1 cellular context compared by ENCODE assay signal in the genomic region with DNA sequence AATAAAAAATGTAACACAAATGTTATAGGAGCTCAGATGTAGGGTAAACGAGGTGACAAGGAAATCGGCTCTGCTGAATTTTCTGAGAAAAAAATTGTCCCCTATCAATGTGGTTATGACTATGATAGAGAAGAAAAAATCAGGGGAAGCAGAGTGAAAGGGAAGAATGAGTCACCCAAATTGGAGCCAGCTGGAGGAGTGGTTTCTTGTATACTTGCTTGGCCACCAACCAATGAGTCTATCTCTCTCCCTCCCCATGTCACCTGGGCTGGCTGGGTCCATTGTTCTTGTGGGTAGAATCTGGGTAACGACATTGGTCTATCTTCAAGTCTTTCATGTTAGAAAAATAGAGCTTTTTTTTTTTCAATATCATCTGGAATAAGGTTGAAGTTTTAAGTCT.
TF ChIP-seq lines count a peak whose summit lies in the region.

No MANE protein-coding gene starts in this region.

TF ChIP-seq in SK-N-SH, 30 proteins besides CTCF, POLR2A, EP300 and RAD21:
- TF ChIP-seq JUND (IDR thresholded peaks at IDR 0.05) (peak; percentile 68), TAF1 (IDR thresholded peaks at IDR 0.05; ENCODE audit: borderline replicate concordance, low read depth, low read length) (no peak), GABPA (IDR thresholded peaks at IDR 0.05; ENCODE audit: low read depth) (no peak), MXI1 (IDR thresholded peaks at IDR 0.05; ENCODE audit: low read depth, low read length) (no peak), POLR2AphosphoS5 (IDR thresholded peaks at IDR 0.05; ENCODE audit: low read depth, low read length) (no peak; the same call in 1 of the 2 replicates), CHD2 (IDR thresholded peaks at IDR 0.05; ENCODE audit: low read length, partially characterized antibody) (no peak), FOSL2 (IDR thresholded peaks at IDR 0.05; ENCODE audit: borderline replicate concordance, low read depth) (peak; percentile 81; the same call in 1 of the 2 replicates), NFIC (IDR thresholded peaks at IDR 0.05; ENCODE audit: borderline replicate concordance) (peak; percentile 67), TCF12 (IDR thresholded peaks at IDR 0.05) (peak; percentile 89)
- TF ChIP-seq, protein P1, sequence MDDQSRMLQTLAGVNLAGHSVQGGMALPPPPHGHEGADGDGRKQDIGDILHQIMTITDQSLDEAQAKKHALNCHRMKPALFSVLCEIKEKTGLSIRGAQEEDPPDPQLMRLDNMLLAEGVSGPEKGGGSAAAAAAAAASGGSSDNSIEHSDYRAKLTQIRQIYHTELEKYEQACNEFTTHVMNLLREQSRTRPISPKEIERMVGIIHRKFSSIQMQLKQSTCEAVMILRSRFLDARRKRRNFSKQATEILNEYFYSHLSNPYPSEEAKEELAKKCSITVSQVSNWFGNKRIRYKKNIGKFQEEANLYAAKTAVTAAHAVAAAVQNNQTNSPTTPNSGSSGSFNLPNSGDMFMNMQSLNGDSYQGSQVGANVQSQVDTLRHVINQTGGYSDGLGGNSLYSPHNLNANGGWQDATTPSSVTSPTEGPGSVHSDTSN (IDR thresholded peaks at IDR 0.05) = peak; percentile 46
